ENCODE assay signal across 8 cellular contexts in genomic region chr19:47697863-47698609, GRCh38. TPM values are rescaled to one million over a fixed set of nuclear protein-coding genes. Genes with fewer than 3 reads are reported as not detected.
DNase-seq lines count a peak whose midpoint lies in the region; ATAC-seq and TF ChIP-seq lines count a peak whose summit lies in the region.

No MANE protein-coding gene starts in this region.

- H3K27me3 ChIP-seq in OCI-LY3 (ENCODE audit: low read depth, low read length) (no peaks in the 10 kb centered on the region), esophagus squamous epithelium (no peaks in the 10 kb centered on the region)

- no peak for TF ChIP-seq POLR2A in esophagus squamous epithelium (IDR thresholded peaks at IDR 0.05)

- no peaks in the 10 kb centered on the region for H3K9me3 ChIP-seq in OCI-LY3 (ENCODE audit: insufficient read depth, low read length)
- H3K9me3 ChIP-seq in esophagus squamous epithelium, result no peaks in the 10 kb centered on the region

- H3K4me2 ChIP-seq in OCI-LY3 (ENCODE audit: low read length), result peak overlapping the region; percentile 46; the same call in 1 of the 2 replicates

- TF ChIP-seq CTCF in OCI-LY3 (IDR thresholded peaks at IDR 0.05; ENCODE audit: low read depth, low read length) (peak; percentile 96), esophagus squamous epithelium (IDR thresholded peaks at IDR 0.05) (peak; percentile 89 to 99 (median 96))

- no peaks in the 10 kb centered on the region for H3K79me2 ChIP-seq in OCI-LY3 (ENCODE audit: low read length)

- intact Hi-C loops in esophagus squamous epithelium (cut with DNase I), result loop anchor here (2.0 to 5.0 kb wide), 2 partner anchors 181 to 261 kb away; no protein-coding TSS in a partner anchor

- H3K4me1 ChIP-seq in OCI-LY3 (ENCODE audit: low read length) (peaks cover 3% of the 10 kb centered on the region; the same call in 1 of the 2 replicates), esophagus squamous epithelium (peaks cover 0 to 11% (median 5%) of the 10 kb centered on the region in 3 donors)

- H3K36me3 ChIP-seq in OCI-LY3 (replicated peaks; ENCODE audit: low read depth, low read length) (peaks cover 2% of the 10 kb centered on the region), esophagus squamous epithelium (peaks cover 24 to 83% (median 31%) of the 10 kb centered on the region in 3 donors)

- no peak overlapping the region for H3K9ac ChIP-seq in OCI-LY3 (ENCODE audit: low read length)

- no peaks in the 10 kb centered on the region for H4K20me1 ChIP-seq in OCI-LY3 (ENCODE audit: insufficient read depth, low read length)

- WGBS in esophagus squamous epithelium, 2 donors, result 26 to 30% methylated on average over 11 to 12 of the region's 21 CpGs

- no peak overlapping the region for H3K27ac ChIP-seq in OCI-LY3 (ENCODE audit: low read length)
- H3K27ac ChIP-seq in esophagus squamous epithelium, result peak overlapping the region; percentile 20 to 76 (median 60)

- DNase-seq in COR-L47 (lab: John Stamatoyannopoulos, UW), result peak; percentile 65
- DNase-seq in HT-29 (ENCODE audit: low spot score), result peak; percentile 96
- DNase-seq in activated T-cell treated with anti-CD3 and anti-CD28 coated beads, Interleukin-2, amount 50 U/mL, for 1 hour, result peak; percentile 66
- DNase-seq in esophagus squamous epithelium (lab: John Stamatoyannopoulos, UW), result no peak
- DNase-seq in myocyte (ENCODE audit: low read depth), result peak; percentile 80
- DNase-seq in stimulated activated naive CD4-positive, alpha-beta T cell treated with Interleukin-2 at 50 U/mL for 16 hours (lab: John Stamatoyannopoulos, UW), result peak; percentile 34

- no peak overlapping the region for H2AFZ ChIP-seq in OCI-LY3 (ENCODE audit: low read depth, low read length)

- no peak for ATAC-seq in HG03432 (IDR thresholded peaks at IDR 0.05; ENCODE audit: unreplicated experiment)

- H3K4me3 ChIP-seq in OCI-LY3 (ENCODE audit: low read length), result no peak overlapping the region
- no peak overlapping the region for H3K4me3 ChIP-seq in esophagus squamous epithelium

RNA-seq across cellular contexts. Expression of gene EHD2, which starts 15.2 kb away (rescaled TPM):
- 18.4 and 20.3 TPM in 2 replicates for total RNA-seq in HT-29 (2014; rRNA removed; shearing (Covaris generic))
- total RNA-seq in esophagus squamous epithelium, result 10 to 100 TPM; 34.8 to 50.7 (median 39.2) TPM
- total RNA-seq in myocyte, result 97.9 and 124 TPM in 2 replicates
- polyA plus RNA-seq in myocyte (2012), result 275 TPM

RNA-seq across cellular contexts. Expression of gene NOP53, which starts 47.3 kb away (rescaled TPM):
- 300 and 310 TPM in 2 replicates for total RNA-seq in HT-29 (2014; rRNA removed; shearing (Covaris generic))
- total RNA-seq in esophagus squamous epithelium (100 to 1,000 TPM; 118 to 522 (median 268) TPM), myocyte (101 and 106 TPM in 2 replicates)
- polyA plus RNA-seq in myocyte (2012), result 164 TPM
